ENCODE assay signal across 1 cellular context in the genomic region with DNA sequence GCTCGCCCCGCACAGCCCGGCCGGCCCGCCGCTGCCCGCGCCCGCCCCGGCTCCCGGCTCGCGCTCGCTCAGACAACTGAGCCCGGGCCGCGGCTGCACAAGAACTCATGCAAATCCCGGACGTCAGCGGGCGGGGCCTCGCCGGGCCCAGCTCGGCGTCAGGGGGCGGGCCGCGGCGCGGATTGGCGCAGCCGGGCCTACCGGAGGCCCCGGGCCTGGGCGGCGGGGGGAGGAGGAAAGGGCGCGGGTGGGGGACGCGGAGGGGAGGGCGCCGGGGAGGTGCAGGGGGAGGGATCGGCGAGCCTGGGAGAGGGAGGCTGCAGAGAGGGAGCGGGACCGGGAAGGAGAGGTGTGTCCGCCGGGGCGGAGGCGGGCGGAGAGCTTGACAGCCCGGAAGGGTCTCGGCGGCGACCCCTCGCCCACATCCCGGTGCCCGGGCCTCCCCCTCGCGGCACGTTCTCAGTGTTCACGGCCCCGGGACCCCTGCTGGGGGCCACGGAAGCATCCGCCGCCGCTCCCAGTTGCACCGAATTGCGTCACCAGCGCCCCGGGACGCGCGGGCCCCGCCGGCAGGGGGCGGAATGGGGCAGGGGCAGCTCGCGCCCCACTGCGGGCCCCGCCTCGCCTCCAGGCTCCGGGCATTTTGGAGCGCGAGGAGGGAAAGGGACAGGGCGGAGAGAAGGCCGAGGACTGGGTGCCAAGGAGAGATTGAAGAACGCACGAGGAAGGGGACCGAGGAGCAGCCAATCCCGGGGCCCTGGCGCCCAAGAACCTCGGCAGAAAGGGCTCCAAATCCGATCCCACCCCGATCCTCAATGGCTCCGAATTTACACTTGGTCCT.
TF ChIP-seq lines count a peak whose summit lies in the region.

A gene (minus strand): TSS at position 78 of the 841 bp plus-strand sequence. CDS start 189 bp downstream, outside the sequence.

TF ChIP-seq in HepG2, 621 proteins besides CTCF, POLR2A, EP300 and RAD21 (continued from another document and continues in another):
- TF ChIP-seq, protein P1, sequence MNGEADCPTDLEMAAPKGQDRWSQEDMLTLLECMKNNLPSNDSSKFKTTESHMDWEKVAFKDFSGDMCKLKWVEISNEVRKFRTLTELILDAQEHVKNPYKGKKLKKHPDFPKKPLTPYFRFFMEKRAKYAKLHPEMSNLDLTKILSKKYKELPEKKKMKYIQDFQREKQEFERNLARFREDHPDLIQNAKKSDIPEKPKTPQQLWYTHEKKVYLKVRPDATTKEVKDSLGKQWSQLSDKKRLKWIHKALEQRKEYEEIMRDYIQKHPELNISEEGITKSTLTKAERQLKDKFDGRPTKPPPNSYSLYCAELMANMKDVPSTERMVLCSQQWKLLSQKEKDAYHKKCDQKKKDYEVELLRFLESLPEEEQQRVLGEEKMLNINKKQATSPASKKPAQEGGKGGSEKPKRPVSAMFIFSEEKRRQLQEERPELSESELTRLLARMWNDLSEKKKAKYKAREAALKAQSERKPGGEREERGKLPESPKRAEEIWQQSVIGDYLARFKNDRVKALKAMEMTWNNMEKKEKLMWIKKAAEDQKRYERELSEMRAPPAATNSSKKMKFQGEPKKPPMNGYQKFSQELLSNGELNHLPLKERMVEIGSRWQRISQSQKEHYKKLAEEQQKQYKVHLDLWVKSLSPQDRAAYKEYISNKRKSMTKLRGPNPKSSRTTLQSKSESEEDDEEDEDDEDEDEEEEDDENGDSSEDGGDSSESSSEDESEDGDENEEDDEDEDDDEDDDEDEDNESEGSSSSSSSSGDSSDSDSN (CRISPR knock-in tag; IDR thresholded peaks at IDR 0.05): peak; percentile 75
- TF ChIP-seq POGZ (CRISPR knock-in tag; IDR thresholded peaks at IDR 0.05) (peak; percentile 28; the same call in 1 of the 2 replicates), ZNF460 (CRISPR knock-in tag; IDR thresholded peaks at IDR 0.05; ENCODE audit: borderline replicate concordance) (no peak), KAT8 (CRISPR knock-in tag; IDR thresholded peaks at IDR 0.05) (peak; percentile 67; the same call in 1 of the 2 replicates), RFXAP (CRISPR knock-in tag; IDR thresholded peaks at IDR 0.05; ENCODE audit: borderline replicate concordance) (no peak; the same call in 1 of the 2 replicates), ZNF562 (CRISPR knock-in tag; IDR thresholded peaks at IDR 0.05; ENCODE audit: borderline replicate concordance) (no peak), ZKSCAN1 (IDR thresholded peaks at IDR 0.05; ENCODE audit: low read length) (no peak), TGIF2 (CRISPR knock-in tag; IDR thresholded peaks at IDR 0.05) (peak; percentile 88), PPARG (CRISPR knock-in tag; conservative IDR thresholded peaks at IDR 0.05) (peak; percentile 67), GZF1 (CRISPR knock-in tag; IDR thresholded peaks at IDR 0.05) (no peak), HMG20A (CRISPR knock-in tag; IDR thresholded peaks at IDR 0.05; ENCODE audit: borderline replicate concordance) (peak; percentile 16; the same call in 1 of the 2 replicates), ZNF180 (CRISPR knock-in tag; IDR thresholded peaks at IDR 0.05; ENCODE audit: borderline replicate concordance, low read depth) (no peak), GATAD2A (CRISPR knock-in tag; IDR thresholded peaks at IDR 0.05) (peak; percentile 51; the same call in 1 of the 2 replicates), MAFK (conservative IDR thresholded peaks at IDR 0.05 in 1 of 2, IDR thresholded peaks at IDR 0.05 in 1 of 2; ENCODE audit: low read length in 2 of 2) (no peak), HHEX (CRISPR knock-in tag; IDR thresholded peaks at IDR 0.05) (no peak), ZNF260 (CRISPR knock-in tag; IDR thresholded peaks at IDR 0.05; ENCODE audit: borderline replicate concordance, low read depth) (no peak), TEAD2 (CRISPR knock-in tag; IDR thresholded peaks at IDR 0.05) (no peak), DNMT3B (CRISPR knock-in tag; conservative IDR thresholded peaks at IDR 0.05) (no peak), SETDB1 (CRISPR knock-in tag; IDR thresholded peaks at IDR 0.05; ENCODE audit: borderline replicate concordance) (no peak), MAFG (CRISPR knock-in tag; IDR thresholded peaks at IDR 0.05) (no peak), ZBTB7B (CRISPR knock-in tag; IDR thresholded peaks at IDR 0.05) (peak; percentile 97), MIXL1 (CRISPR knock-in tag; IDR thresholded peaks at IDR 0.05) (0 out of 2 replicates have a peak, but pooled peaks have one; percentile 6), NFE2L2 (IDR thresholded peaks at IDR 0.05; ENCODE audit: low read length) (no peak), ZSCAN25 (CRISPR knock-in tag; IDR thresholded peaks at IDR 0.05) (peak; percentile 100), SAFB2 (CRISPR knock-in tag; IDR thresholded peaks at IDR 0.05; ENCODE audit: borderline replicate concordance, low read depth) (no peak; the same call in 1 of the 2 replicates), THYN1 (CRISPR knock-in tag; IDR thresholded peaks at IDR 0.05; ENCODE audit: borderline replicate concordance, low read depth) (no peak), NFRKB (IDR thresholded peaks at IDR 0.05) (no peak), TBP (CRISPR knock-in tag; IDR thresholded peaks at IDR 0.05) (no peak), NONO (IDR thresholded peaks at IDR 0.05) (no peak), NONO (CRISPR knock-in tag; conservative IDR thresholded peaks at IDR 0.05) (peak; percentile 75), SMARCE1 (IDR thresholded peaks at IDR 0.05; ENCODE audit: borderline replicate concordance) (no peak), FOXM1 (CRISPR knock-in tag; IDR thresholded peaks at IDR 0.05) (no peak)
- TF ChIP-seq, protein P2, sequence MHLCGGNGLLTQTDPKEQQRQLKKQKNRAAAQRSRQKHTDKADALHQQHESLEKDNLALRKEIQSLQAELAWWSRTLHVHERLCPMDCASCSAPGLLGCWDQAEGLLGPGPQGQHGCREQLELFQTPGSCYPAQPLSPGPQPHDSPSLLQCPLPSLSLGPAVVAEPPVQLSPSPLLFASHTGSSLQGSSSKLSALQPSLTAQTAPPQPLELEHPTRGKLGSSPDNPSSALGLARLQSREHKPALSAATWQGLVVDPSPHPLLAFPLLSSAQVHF (CRISPR knock-in tag; IDR thresholded peaks at IDR 0.05): no peak
- TF ChIP-seq, protein P3, sequence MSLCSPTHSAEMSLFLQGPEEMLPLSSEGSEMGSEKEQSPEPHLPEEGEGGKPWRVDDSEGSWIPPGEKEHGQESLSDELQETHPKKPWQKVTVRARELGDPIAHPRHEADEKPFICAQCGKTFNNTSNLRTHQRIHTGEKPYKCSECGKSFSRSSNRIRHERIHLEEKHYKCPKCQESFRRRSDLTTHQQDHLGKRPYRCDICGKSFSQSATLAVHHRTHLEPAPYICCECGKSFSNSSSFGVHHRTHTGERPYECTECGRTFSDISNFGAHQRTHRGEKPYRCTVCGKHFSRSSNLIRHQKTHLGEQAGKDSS (CRISPR knock-in tag; IDR thresholded peaks at IDR 0.05; ENCODE audit: borderline replicate concordance, low read depth): no peak
- TF ChIP-seq, protein P4, sequence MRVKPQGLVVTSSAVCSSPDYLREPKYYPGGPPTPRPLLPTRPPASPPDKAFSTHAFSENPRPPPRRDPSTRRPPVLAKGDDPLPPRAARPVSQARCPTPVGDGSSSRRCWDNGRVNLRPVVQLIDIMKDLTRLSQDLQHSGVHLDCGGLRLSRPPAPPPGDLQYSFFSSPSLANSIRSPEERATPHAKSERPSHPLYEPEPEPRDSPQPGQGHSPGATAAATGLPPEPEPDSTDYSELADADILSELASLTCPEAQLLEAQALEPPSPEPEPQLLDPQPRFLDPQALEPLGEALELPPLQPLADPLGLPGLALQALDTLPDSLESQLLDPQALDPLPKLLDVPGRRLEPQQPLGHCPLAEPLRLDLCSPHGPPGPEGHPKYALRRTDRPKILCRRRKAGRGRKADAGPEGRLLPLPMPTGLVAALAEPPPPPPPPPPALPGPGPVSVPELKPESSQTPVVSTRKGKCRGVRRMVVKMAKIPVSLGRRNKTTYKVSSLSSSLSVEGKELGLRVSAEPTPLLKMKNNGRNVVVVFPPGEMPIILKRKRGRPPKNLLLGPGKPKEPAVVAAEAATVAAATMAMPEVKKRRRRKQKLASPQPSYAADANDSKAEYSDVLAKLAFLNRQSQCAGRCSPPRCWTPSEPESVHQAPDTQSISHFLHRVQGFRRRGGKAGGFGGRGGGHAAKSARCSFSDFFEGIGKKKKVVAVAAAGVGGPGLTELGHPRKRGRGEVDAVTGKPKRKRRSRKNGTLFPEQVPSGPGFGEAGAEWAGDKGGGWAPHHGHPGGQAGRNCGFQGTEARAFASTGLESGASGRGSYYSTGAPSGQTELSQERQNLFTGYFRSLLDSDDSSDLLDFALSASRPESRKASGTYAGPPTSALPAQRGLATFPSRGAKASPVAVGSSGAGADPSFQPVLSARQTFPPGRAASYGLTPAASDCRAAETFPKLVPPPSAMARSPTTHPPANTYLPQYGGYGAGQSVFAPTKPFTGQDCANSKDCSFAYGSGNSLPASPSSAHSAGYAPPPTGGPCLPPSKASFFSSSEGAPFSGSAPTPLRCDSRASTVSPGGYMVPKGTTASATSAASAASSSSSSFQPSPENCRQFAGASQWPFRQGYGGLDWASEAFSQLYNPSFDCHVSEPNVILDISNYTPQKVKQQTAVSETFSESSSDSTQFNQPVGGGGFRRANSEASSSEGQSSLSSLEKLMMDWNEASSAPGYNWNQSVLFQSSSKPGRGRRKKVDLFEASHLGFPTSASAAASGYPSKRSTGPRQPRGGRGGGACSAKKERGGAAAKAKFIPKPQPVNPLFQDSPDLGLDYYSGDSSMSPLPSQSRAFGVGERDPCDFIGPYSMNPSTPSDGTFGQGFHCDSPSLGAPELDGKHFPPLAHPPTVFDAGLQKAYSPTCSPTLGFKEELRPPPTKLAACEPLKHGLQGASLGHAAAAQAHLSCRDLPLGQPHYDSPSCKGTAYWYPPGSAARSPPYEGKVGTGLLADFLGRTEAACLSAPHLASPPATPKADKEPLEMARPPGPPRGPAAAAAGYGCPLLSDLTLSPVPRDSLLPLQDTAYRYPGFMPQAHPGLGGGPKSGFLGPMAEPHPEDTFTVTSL (CRISPR knock-in tag; IDR thresholded peaks at IDR 0.05; ENCODE audit: borderline replicate concordance): no peak
- TF ChIP-seq, protein P5, sequence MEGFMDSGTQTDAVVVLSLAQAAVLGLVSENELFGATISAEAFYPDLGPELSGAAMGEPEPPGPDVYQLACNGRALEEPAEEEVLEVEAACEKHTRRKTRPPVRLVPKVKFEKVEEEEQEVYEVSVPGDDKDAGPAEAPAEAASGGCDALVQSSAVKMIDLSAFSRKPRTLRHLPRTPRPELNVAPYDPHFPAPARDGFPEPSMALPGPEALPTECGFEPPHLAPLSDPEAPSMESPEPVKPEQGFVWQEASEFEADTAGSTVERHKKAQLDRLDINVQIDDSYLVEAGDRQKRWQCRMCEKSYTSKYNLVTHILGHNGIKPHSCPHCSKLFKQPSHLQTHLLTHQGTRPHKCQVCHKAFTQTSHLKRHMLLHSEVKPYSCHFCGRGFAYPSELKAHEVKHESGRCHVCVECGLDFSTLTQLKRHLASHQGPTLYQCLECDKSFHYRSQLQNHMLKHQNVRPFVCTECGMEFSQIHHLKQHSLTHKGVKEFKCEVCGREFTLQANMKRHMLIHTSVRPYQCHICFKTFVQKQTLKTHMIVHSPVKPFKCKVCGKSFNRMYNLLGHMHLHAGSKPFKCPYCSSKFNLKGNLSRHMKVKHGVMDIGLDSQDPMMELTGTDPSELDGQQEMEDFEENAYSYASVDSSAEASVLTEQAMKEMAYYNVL (CRISPR knock-in tag; IDR thresholded peaks at IDR 0.05; ENCODE audit: borderline replicate concordance): peak; percentile 46; the same call in 1 of the 2 replicates
- TF ChIP-seq, protein P6, sequence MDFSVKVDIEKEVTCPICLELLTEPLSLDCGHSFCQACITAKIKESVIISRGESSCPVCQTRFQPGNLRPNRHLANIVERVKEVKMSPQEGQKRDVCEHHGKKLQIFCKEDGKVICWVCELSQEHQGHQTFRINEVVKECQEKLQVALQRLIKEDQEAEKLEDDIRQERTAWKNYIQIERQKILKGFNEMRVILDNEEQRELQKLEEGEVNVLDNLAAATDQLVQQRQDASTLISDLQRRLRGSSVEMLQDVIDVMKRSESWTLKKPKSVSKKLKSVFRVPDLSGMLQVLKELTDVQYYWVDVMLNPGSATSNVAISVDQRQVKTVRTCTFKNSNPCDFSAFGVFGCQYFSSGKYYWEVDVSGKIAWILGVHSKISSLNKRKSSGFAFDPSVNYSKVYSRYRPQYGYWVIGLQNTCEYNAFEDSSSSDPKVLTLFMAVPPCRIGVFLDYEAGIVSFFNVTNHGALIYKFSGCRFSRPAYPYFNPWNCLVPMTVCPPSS (IDR thresholded peaks at IDR 0.05): no peak
- TF ChIP-seq, protein P7, sequence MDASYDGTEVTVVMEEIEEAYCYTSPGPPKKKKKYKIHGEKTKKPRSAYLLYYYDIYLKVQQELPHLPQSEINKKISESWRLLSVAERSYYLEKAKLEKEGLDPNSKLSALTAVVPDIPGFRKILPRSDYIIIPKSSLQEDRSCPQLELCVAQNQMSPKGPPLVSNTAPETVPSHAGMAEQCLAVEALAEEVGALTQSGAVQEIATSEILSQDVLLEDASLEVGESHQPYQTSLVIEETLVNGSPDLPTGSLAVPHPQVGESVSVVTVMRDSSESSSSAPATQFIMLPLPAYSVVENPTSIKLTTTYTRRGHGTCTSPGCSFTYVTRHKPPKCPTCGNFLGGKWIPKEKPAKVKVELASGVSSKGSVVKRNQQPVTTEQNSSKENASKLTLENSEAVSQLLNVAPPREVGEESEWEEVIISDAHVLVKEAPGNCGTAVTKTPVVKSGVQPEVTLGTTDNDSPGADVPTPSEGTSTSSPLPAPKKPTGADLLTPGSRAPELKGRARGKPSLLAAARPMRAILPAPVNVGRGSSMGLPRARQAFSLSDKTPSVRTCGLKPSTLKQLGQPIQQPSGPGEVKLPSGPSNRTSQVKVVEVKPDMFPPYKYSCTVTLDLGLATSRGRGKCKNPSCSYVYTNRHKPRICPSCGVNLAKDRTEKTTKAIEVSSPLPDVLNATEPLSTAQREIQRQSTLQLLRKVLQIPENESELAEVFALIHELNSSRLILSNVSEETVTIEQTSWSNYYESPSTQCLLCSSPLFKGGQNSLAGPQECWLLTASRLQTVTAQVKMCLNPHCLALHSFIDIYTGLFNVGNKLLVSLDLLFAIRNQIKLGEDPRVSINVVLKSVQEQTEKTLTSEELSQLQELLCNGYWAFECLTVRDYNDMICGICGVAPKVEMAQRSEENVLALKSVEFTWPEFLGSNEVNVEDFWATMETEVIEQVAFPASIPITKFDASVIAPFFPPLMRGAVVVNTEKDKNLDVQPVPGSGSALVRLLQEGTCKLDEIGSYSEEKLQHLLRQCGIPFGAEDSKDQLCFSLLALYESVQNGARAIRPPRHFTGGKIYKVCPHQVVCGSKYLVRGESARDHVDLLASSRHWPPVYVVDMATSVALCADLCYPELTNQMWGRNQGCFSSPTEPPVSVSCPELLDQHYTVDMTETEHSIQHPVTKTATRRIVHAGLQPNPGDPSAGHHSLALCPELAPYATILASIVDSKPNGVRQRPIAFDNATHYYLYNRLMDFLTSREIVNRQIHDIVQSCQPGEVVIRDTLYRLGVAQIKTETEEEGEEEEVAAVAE (CRISPR knock-in tag; IDR thresholded peaks at IDR 0.05; ENCODE audit: borderline replicate concordance): 0 out of 2 replicates have a peak, but pooled peaks have one; percentile 45
- TF ChIP-seq, protein P8, sequence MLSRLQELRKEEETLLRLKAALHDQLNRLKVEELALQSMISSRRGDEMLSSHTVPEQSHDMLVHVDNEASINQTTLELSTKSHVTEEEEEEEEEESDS (CRISPR knock-in tag; IDR thresholded peaks at IDR 0.05; ENCODE audit: borderline replicate concordance): no peak
- TF ChIP-seq, protein P9, sequence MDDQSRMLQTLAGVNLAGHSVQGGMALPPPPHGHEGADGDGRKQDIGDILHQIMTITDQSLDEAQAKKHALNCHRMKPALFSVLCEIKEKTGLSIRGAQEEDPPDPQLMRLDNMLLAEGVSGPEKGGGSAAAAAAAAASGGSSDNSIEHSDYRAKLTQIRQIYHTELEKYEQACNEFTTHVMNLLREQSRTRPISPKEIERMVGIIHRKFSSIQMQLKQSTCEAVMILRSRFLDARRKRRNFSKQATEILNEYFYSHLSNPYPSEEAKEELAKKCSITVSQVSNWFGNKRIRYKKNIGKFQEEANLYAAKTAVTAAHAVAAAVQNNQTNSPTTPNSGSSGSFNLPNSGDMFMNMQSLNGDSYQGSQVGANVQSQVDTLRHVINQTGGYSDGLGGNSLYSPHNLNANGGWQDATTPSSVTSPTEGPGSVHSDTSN (CRISPR knock-in tag; IDR thresholded peaks at IDR 0.05; ENCODE audit: borderline replicate concordance): no peak
